ENCODE assay signal across 33 cellular contexts in genomic region chr13:40566811-40567210, GRCh38.
DNase-seq lines count a peak whose midpoint lies in the region; ATAC-seq and TF ChIP-seq lines count a peak whose summit lies in the region.
"Had no signal": no experiment of that assay in that cellular context is flagged by ENCODE, and none has a peak within 500 bp of the region (broad histone marks: within the 10 kb centered on the region; RNA-seq: fewer than 3 reads in every experiment).

No MANE protein-coding gene starts in this region.

- H3K27ac Mint-ChIP-seq in activated naive CD4-positive, alpha-beta T cell treated with anti-CD3 and anti-CD28 coated beads, Interleukin-2, amount 50 U/mL, for 24 hours = peak overlapping the region; percentile 95
- peak overlapping the region; percentile 92 for H3K27ac Mint-ChIP-seq in activated naive CD8-positive, alpha-beta T cell
- H3K27ac Mint-ChIP-seq: endodermal cell had no signal

- H3K4me1 ChIP-seq in DOHH2 (ENCODE audit: control insufficient read depth, low read length) (peaks cover 94% of the 10 kb centered on the region), gastrocnemius medialis (peaks cover 82 to 97% of the 10 kb centered on the region in 2 donors)
- H3K4me1 ChIP-seq: prostate gland had no signal

- no peaks in the 10 kb centered on the region for H3K9me3 ChIP-seq in DOHH2 (ENCODE audit: control insufficient read depth, insufficient read depth, low read length)
- no peaks in the 10 kb centered on the region for H3K9me3 ChIP-seq in gastrocnemius medialis
- H3K9me3 ChIP-seq: adrenal gland, body of pancreas, MG63, prostate gland, sigmoid colon, transverse colon had no signal

- ATAC-seq in gastrocnemius medialis = no peak
- ATAC-seq in HG03280 (IDR thresholded peaks at IDR 0.05; ENCODE audit: unreplicated experiment) = no peak
- ATAC-seq: body of pancreas, esophagus mucosa, HCT116, Panc1 had no signal

- in situ Hi-C loops in gastrocnemius medialis (cut with MboI; ENCODE audit: low sequenced_read_pairs in 4 of 4) = no loop called here

- H3K4me3 Mint-ChIP-seq in activated naive CD4-positive, alpha-beta T cell treated with anti-CD3 and anti-CD28 coated beads, Interleukin-2, amount 50 U/mL, for 24 hours = peak overlapping the region; percentile 30
- H3K4me3 Mint-ChIP-seq in activated naive CD8-positive, alpha-beta T cell = peak overlapping the region; percentile 17
- H3K4me3 Mint-ChIP-seq: endodermal cell had no signal

- H3K27me3 ChIP-seq in DOHH2 (ENCODE audit: control insufficient read depth, low read length) (no peaks in the 10 kb centered on the region), gastrocnemius medialis (no peaks in the 10 kb centered on the region)
- H3K27me3 ChIP-seq: adrenal gland, body of pancreas, MG63, sigmoid colon, transverse colon had no signal

- peaks cover 31% of the 10 kb centered on the region for H4K20me1 ChIP-seq in DOHH2 (ENCODE audit: control insufficient read depth, insufficient read depth, low read depth, low read length)

- H3K4me2 ChIP-seq in DOHH2 (ENCODE audit: low read length) = peak overlapping the region; percentile 3; the same call in 1 of the 2 replicates
- H3K4me2 ChIP-seq: KMS-11 had no signal

- no peak overlapping the region for H3K4me3 ChIP-seq in DOHH2 (ENCODE audit: low read length)
- no peak overlapping the region for H3K4me3 ChIP-seq in gastrocnemius medialis
- H3K4me3 ChIP-seq: adrenal gland, body of pancreas, MG63, prostate gland, sigmoid colon, transverse colon had no signal

- H3K27ac ChIP-seq in DOHH2 (ENCODE audit: low read depth, low read length) (no peak overlapping the region), gastrocnemius medialis (peak overlapping the region in 3 of 4 donors; percentile 29 to 75 (median 72))
- H3K27ac ChIP-seq: adrenal gland, body of pancreas, KMS-11, prostate gland, sigmoid colon, transverse colon, VCaP had no signal

- H3K36me3 ChIP-seq in DOHH2 (ENCODE audit: control insufficient read depth, low read length) (peaks cover 32% of the 10 kb centered on the region), gastrocnemius medialis (no peaks in the 10 kb centered on the region)
- H3K36me3 ChIP-seq: adrenal gland, MG63, prostate gland, sigmoid colon, transverse colon had no signal

- no peaks in the 10 kb centered on the region for H3K9me3 Mint-ChIP-seq in activated naive CD4-positive, alpha-beta T cell treated with anti-CD3 and anti-CD28 coated beads, Interleukin-2, amount 50 U/mL, for 24 hours
- H3K9me3 Mint-ChIP-seq in activated naive CD8-positive, alpha-beta T cell (ENCODE audit: low read depth) = no peaks in the 10 kb centered on the region
- H3K9me3 Mint-ChIP-seq: endodermal cell had no signal

- no peaks in the 10 kb centered on the region for H3K27me3 Mint-ChIP-seq in activated naive CD4-positive, alpha-beta T cell treated with anti-CD3 and anti-CD28 coated beads, Interleukin-2, amount 50 U/mL, for 24 hours
- H3K27me3 Mint-ChIP-seq in activated naive CD8-positive, alpha-beta T cell = no peaks in the 10 kb centered on the region

- intact Hi-C loops in gastrocnemius medialis (cut with DNase I; ENCODE audit: low total_unique reads) = no loop called here

- peaks cover 2% of the 10 kb centered on the region for H3K36me3 Mint-ChIP-seq in activated naive CD4-positive, alpha-beta T cell treated with anti-CD3 and anti-CD28 coated beads, Interleukin-2, amount 50 U/mL, for 24 hours
- H3K36me3 Mint-ChIP-seq in activated naive CD8-positive, alpha-beta T cell = no peaks in the 10 kb centered on the region

- H3K4me1 Mint-ChIP-seq in activated naive CD4-positive, alpha-beta T cell treated with anti-CD3 and anti-CD28 coated beads, Interleukin-2, amount 50 U/mL, for 24 hours = peaks cover 94% of the 10 kb centered on the region
- peaks cover 91% of the 10 kb centered on the region for H3K4me1 Mint-ChIP-seq in activated naive CD8-positive, alpha-beta T cell (ENCODE audit: low read depth)

- no peak for DNase-seq in activated naive CD4-positive, alpha-beta T cell (lab: John Stamatoyannopoulos, UW)
- DNase-seq in gastrocnemius medialis (no peak), nucleus accumbens (lab: John Stamatoyannopoulos, UW) (no peak)
- DNase-seq in activated effector memory CD4-positive, alpha-beta T cell treated with Interleukin-2 at 50 U/mL for 16 hours = no peak
- DNase-seq: activated CD4-positive, alpha-beta T cell treated with anti-CD3 and anti-CD28 coated beads, Interleukin-2, amount 50 U/mL, for 1 hour; activated effector memory CD4-positive, alpha-beta T cell treated with anti-CD3 and anti-CD28 coated beads, Interleukin-2, amount 50 U/mL, for 16 hours; adrenal gland; body of pancreas; Calu3; dermis blood vessel endothelial cell; DND-41; endodermal cell; islet precursor cell; MG63; NCI-H2029 treated with DMSO at 0.1 percent for 48 hours; NCI-H2227 treated with DMSO at 0.1 percent for 48 hours; occipital lobe; SHP77; sigmoid colon; stimulated activated CD4-positive, alpha-beta T cell treated with anti-CD3 and anti-CD28 coated beads, Interleukin-12 subunit alpha, Interleukin-12 subunit beta, amount 100 ng/mL, for 4 hours; stimulated activated CD4-positive, alpha-beta T cell treated with anti-CD3 and anti-CD28 coated beads, Interleukin-2, amount 100 ng/mL, for 48 hours; T-helper 9 cell; transverse colon had no signal

- H3K79me2 ChIP-seq in DOHH2 (ENCODE audit: control insufficient read depth, low read length) = peaks cover 100% of the 10 kb centered on the region

- no peak for TF ChIP-seq POLR2A in gastrocnemius medialis (IDR thresholded peaks at IDR 0.05)

- TF ChIP-seq CTCF in DOHH2 (IDR thresholded peaks at IDR 0.05; ENCODE audit: low read depth, low read length, poor library complexity, severe bottlenecking) (no peak), gastrocnemius medialis (IDR thresholded peaks at IDR 0.05 in 4 of 5, conservative IDR thresholded peaks at IDR 0.05 in 1 of 5) (no peak)

- H3K9me2 ChIP-seq in DOHH2 (replicated peaks; ENCODE audit: control insufficient read depth, low read length) = no peaks in the 10 kb centered on the region

- peaks cover 6% of the 10 kb centered on the region; the same call in 1 of the 2 replicates for H3F3A ChIP-seq in DOHH2 (ENCODE audit: control insufficient read depth, insufficient read depth)
